ENCODE assay signal across 16 cellular contexts in genomic region chr20:34088305-34088870, GRCh38. TPM values are rescaled to one million over a fixed set of nuclear protein-coding genes. Genes with fewer than 3 reads are reported as not detected.
A peak's percentile ranks its signal among the peaks of the same experiment; 100 is the strongest.
DNase-seq lines count a peak whose midpoint lies in the region; ATAC-seq lines count a peak whose summit lies in the region.
"Had no signal": no experiment of that assay in that cellular context is flagged by ENCODE, and none has a peak within 500 bp of the region (broad histone marks: within the 10 kb centered on the region; RNA-seq: fewer than 3 reads in every experiment).

No MANE protein-coding gene starts in this region.

- no peak overlapping the region for H3K4me3 Mint-ChIP-seq in activated naive CD4-positive, alpha-beta T cell treated with anti-CD3 and anti-CD28 coated beads, Interleukin-2, amount 10 ng/mL, durations not matched to agents 7 days and 5 days
- H3K4me3 Mint-ChIP-seq in activated T-helper 17 cell treated with anti-CD3 and anti-CD28 coated beads, Interleukin-2, amount 50 U/mL, for 72 hours = no peak overlapping the region
- H3K4me3 Mint-ChIP-seq in immature natural killer cell = no peak overlapping the region
- H3K4me3 Mint-ChIP-seq in stimulated activated naive CD8-positive, alpha-beta T cell treated with anti-CD3 and anti-CD28 coated beads, Interleukin-15, amount 100 ng/mL, for 72 hours = no peak overlapping the region
- H3K4me3 Mint-ChIP-seq: WTC11 had no signal

- peak overlapping the region; percentile 3 for H3K27ac Mint-ChIP-seq in activated naive CD4-positive, alpha-beta T cell treated with anti-CD3 and anti-CD28 coated beads, Interleukin-2, amount 10 ng/mL, durations not matched to agents 7 days and 5 days
- peak overlapping the region; percentile 49 for H3K27ac Mint-ChIP-seq in activated T-helper 17 cell treated with anti-CD3 and anti-CD28 coated beads, Interleukin-2, amount 50 U/mL, for 72 hours
- peak overlapping the region in 5 of 6 donors; percentile 2 to 80 (median 49) for H3K27ac Mint-ChIP-seq in immature natural killer cell
- H3K27ac Mint-ChIP-seq in stimulated activated naive CD8-positive, alpha-beta T cell treated with anti-CD3 and anti-CD28 coated beads, Interleukin-15, amount 100 ng/mL, for 72 hours = peak overlapping the region; percentile 26 to 75
- H3K27ac Mint-ChIP-seq: WTC11 had no signal

- ATAC-seq in activated T-helper 17 cell treated with anti-CD3 and anti-CD28 coated beads, Interleukin-2, amount 50 U/mL, for 72 hours (replicated peaks) = peak; percentile 18
- ATAC-seq in stimulated activated naive CD8-positive, alpha-beta T cell treated with anti-CD3 and anti-CD28 coated beads, Interleukin-15, amount 100 ng/mL, for 72 hours = no peak
- ATAC-seq in GM19467 (IDR thresholded peaks at IDR 0.05; ENCODE audit: unreplicated experiment) (no peak), HG03457 (IDR thresholded peaks at IDR 0.05; ENCODE audit: unreplicated experiment) (no peak)
- ATAC-seq: WTC11 had no signal

- H3K27me3 Mint-ChIP-seq in activated naive CD4-positive, alpha-beta T cell treated with anti-CD3 and anti-CD28 coated beads, Interleukin-2, amount 10 ng/mL, durations not matched to agents 7 days and 5 days = no peaks in the 10 kb centered on the region
- H3K27me3 Mint-ChIP-seq in activated T-helper 17 cell treated with anti-CD3 and anti-CD28 coated beads, Interleukin-2, amount 50 U/mL, for 72 hours = no peaks in the 10 kb centered on the region
- peaks cover 2 to 4% (median 4%) of the 10 kb centered on the region in 3 donors for H3K27me3 Mint-ChIP-seq in immature natural killer cell (ENCODE audit: low read depth in 3 of 3)
- no peaks in the 10 kb centered on the region for H3K27me3 Mint-ChIP-seq in stimulated activated naive CD8-positive, alpha-beta T cell treated with anti-CD3 and anti-CD28 coated beads, Interleukin-15, amount 100 ng/mL, for 72 hours

- peaks cover 2% of the 10 kb centered on the region for H3K4me1 Mint-ChIP-seq in activated naive CD4-positive, alpha-beta T cell treated with anti-CD3 and anti-CD28 coated beads, Interleukin-2, amount 10 ng/mL, durations not matched to agents 7 days and 5 days
- H3K4me1 Mint-ChIP-seq in activated T-helper 17 cell treated with anti-CD3 and anti-CD28 coated beads, Interleukin-2, amount 50 U/mL, for 72 hours = peaks cover 7% of the 10 kb centered on the region
- H3K4me1 Mint-ChIP-seq in immature natural killer cell = peaks cover 0 to 34% of the 10 kb centered on the region in 2 donors
- H3K4me1 Mint-ChIP-seq in stimulated activated naive CD8-positive, alpha-beta T cell treated with anti-CD3 and anti-CD28 coated beads, Interleukin-15, amount 100 ng/mL, for 72 hours = peaks cover 24% of the 10 kb centered on the region
- H3K4me1 Mint-ChIP-seq: WTC11 had no signal

- DNase-seq in activated naive CD4-positive, alpha-beta T cell treated with anti-CD3 and anti-CD28 coated beads, Interleukin-2, amount 10 ng/mL, durations not matched to agents 7 days and 5 days = no peak
- DNase-seq in activated naive CD4-positive, alpha-beta T cell treated with Interleukin-2 at 50 U/mL for 16 hours = no peak
- DNase-seq in immature natural killer cell = no peak
- DNase-seq in stimulated activated naive CD8-positive, alpha-beta T cell treated with anti-CD3 and anti-CD28 coated beads, Interleukin-15, amount 100 ng/mL, for 72 hours = no peak
- no peak for DNase-seq in HCEC 1CT
- DNase-seq: activated CD8-positive, alpha-beta memory T cell treated with anti-CD3 and anti-CD28 coated beads, Interleukin-2, amount 50 U/mL, for 4 hours; central memory CD4-positive, alpha-beta T cell; foreskin fibroblast; left ventricle myocardium inferior; NCI-H1417 treated with DMSO at 0.1 percent for 48 hours; stimulated activated CD4-positive, alpha-beta T cell treated with anti-CD3 and anti-CD28 coated beads, Interleukin-12 subunit alpha, Interleukin-12 subunit beta, amount 100 ng/mL, for 4 hours; stomach had no signal

- CTCF ChIA-PET in activated naive CD4-positive, alpha-beta T cell treated with anti-CD3 and anti-CD28 coated beads, Interleukin-2, amount 10 ng/mL, durations not matched to agents 7 days and 5 days (lab: Charles Lee) = no interaction called here

- peaks cover 71% of the 10 kb centered on the region for H3K36me3 Mint-ChIP-seq in activated naive CD4-positive, alpha-beta T cell treated with anti-CD3 and anti-CD28 coated beads, Interleukin-2, amount 10 ng/mL, durations not matched to agents 7 days and 5 days
- H3K36me3 Mint-ChIP-seq in activated T-helper 17 cell treated with anti-CD3 and anti-CD28 coated beads, Interleukin-2, amount 50 U/mL, for 72 hours (ENCODE audit: low read depth) = peaks cover 99% of the 10 kb centered on the region
- peaks cover 0 to 46% (median 36%) of the 10 kb centered on the region in 3 donors for H3K36me3 Mint-ChIP-seq in immature natural killer cell

- no peaks in the 10 kb centered on the region for H3K9me3 Mint-ChIP-seq in activated naive CD4-positive, alpha-beta T cell treated with anti-CD3 and anti-CD28 coated beads, Interleukin-2, amount 10 ng/mL, durations not matched to agents 7 days and 5 days
- no peaks in the 10 kb centered on the region for H3K9me3 Mint-ChIP-seq in activated T-helper 17 cell treated with anti-CD3 and anti-CD28 coated beads, Interleukin-2, amount 50 U/mL, for 72 hours
- H3K9me3 Mint-ChIP-seq in immature natural killer cell = no peaks in the 10 kb centered on the region
- no peaks in the 10 kb centered on the region for H3K9me3 Mint-ChIP-seq in stimulated activated naive CD8-positive, alpha-beta T cell treated with anti-CD3 and anti-CD28 coated beads, Interleukin-15, amount 100 ng/mL, for 72 hours
- H3K9me3 Mint-ChIP-seq: WTC11 had no signal

RNA-seq across cellular contexts. Expression of gene EIF2S2, which starts 23.7 kb away (rescaled TPM):
- 100 to 1,000 TPM in 1 of 2 donors, 10 to 100 TPM in 1; 64.0 to 107 TPM for total RNA-seq in activated T-helper 17 cell treated with anti-CD3 and anti-CD28 coated beads, Interleukin-2, amount 50 U/mL, for 72 hours
- 10 to 100 TPM; 19.9 to 22.9 (median 20.7) TPM for polyA plus RNA-seq in immature natural killer cell
